Comparison of ENCODE assay signal across 18 cellular contexts in genomic region chr5:170751631-170752030, GRCh38. TPM values are rescaled to one million over a fixed set of nuclear protein-coding genes. Genes with fewer than 3 reads are reported as not detected.
A peak's percentile ranks its signal among the peaks of the same experiment; 100 is the strongest.
DNase-seq lines count a peak whose midpoint lies in the region; ATAC-seq, FAIRE-seq and TF ChIP-seq lines count a peak whose summit lies in the region.
"Had no signal": no experiment of that assay in that cellular context is flagged by ENCODE, and none has a peak within 500 bp of the region (broad histone marks: within the 10 kb centered on the region; RNA-seq: fewer than 3 reads in every experiment).

No MANE protein-coding gene starts in this region.

- TF ChIP-seq CTCF in heart right ventricle (IDR thresholded peaks at IDR 0.05) (no peak), RWPE1 (conservative IDR thresholded peaks at IDR 0.05; ENCODE audit: low read depth) (no peak), H1 (IDR thresholded peaks at IDR 0.05; ENCODE audit: control extremely low read depth in 1 of 3, insufficient read depth in 1 of 3, low read depth in 1 of 3, low read length in 3 of 3) (no peak), prostate gland (IDR thresholded peaks at IDR 0.05) (no peak)

- TF ChIP-seq POLR2A in H1 (IDR thresholded peaks at IDR 0.05; ENCODE audit: control extremely low read depth in 1 of 2, low read depth in 2 of 2, low read length in 2 of 2) (no peak), prostate gland (IDR thresholded peaks at IDR 0.05) (no peak)

- H3K14ac ChIP-seq in H1 (ENCODE audit: insufficient read length) = no peak overlapping the region

- H3K23ac ChIP-seq in H1 (ENCODE audit: insufficient read length) = no peak overlapping the region

- no peak overlapping the region for H3K9ac ChIP-seq in H1 (replicated peaks in 1 of 4; ENCODE audit: extremely low read depth in 1 of 4, low read depth in 3 of 4, low read length in 3 of 4)
- H3K9ac ChIP-seq: BLaER1 treated with 17β-estradiol and CSF1 and Interleukin-3, amounts not matched to agents 10 nM and 100 nM had no signal

- no peak overlapping the region for H4K5ac ChIP-seq in H1 (ENCODE audit: insufficient read length, low read depth, low read length)

- H3K9me3 ChIP-seq in heart right ventricle (no peaks in the 10 kb centered on the region), H1 (ENCODE audit: insufficient read depth in 2 of 2, low read depth in 1 of 2, low read length in 1 of 2) (no peaks in the 10 kb centered on the region), prostate gland (no peaks in the 10 kb centered on the region)
- H3K9me3 ChIP-seq: BLaER1 treated with 17β-estradiol and CSF1 and Interleukin-3, amounts not matched to agents 10 nM and 100 nM; sigmoid colon had no signal

- TF ChIP-seq RAD21 in H1 (IDR thresholded peaks at IDR 0.05 in 1 of 2, conservative IDR thresholded peaks at IDR 0.05 in 1 of 2; ENCODE audit: low read depth in 2 of 2, low read length in 2 of 2) = no peak

- H4K8ac ChIP-seq in H1 (ENCODE audit: extremely low read depth, insufficient read depth, low read length) = no peak overlapping the region; the same call in 1 of the 2 replicates

- no peak for TF ChIP-seq EP300 in H1 (IDR thresholded peaks at IDR 0.05; ENCODE audit: borderline replicate concordance in 1 of 2, low read depth in 2 of 2, low read length in 2 of 2)

- H2BK12ac ChIP-seq in H1 (ENCODE audit: low read depth, low read length) = peak overlapping the region; percentile 13; the same call in 1 of the 2 replicates

- H2BK15ac ChIP-seq in H1 (ENCODE audit: low read length) = peak overlapping the region; percentile 5; the same call in 1 of the 2 replicates

- 0 out of 2 replicates have a peak overlapping the region, but pooled peaks have one; percentile 27 for H3K18ac ChIP-seq in H1 (ENCODE audit: extremely low read depth, low read length)

- no peak overlapping the region for H2AK5ac ChIP-seq in H1 (ENCODE audit: low read depth, low read length)

- ATAC-seq in heart right ventricle (no peak), Right ventricle myocardium inferior (no peak), HG03521 (IDR thresholded peaks at IDR 0.05; ENCODE audit: unreplicated experiment) (no peak)
- ATAC-seq: activated CD8-positive, alpha-beta memory T cell treated with anti-CD3 and anti-CD28 coated beads, Interleukin-2, amount 10 ng/mL, durations not matched to agents 7 days and 5 days had no signal

- no peaks in the 10 kb centered on the region for H3K79me1 ChIP-seq in H1 (ENCODE audit: low read depth, low read length)

- H2BK120ac ChIP-seq in H1 (replicated peaks; ENCODE audit: low read depth, low read length) = no peak overlapping the region

- H3K4ac ChIP-seq in H1 (replicated peaks; ENCODE audit: insufficient read length, low read depth, low read length) = no peak overlapping the region

- no peaks in the 10 kb centered on the region for H3K27me3 ChIP-seq in heart right ventricle
- H3K27me3 ChIP-seq in H1 (replicated peaks in 1 of 4; ENCODE audit: control insufficient read depth in 3 of 4, extremely low read depth in 1 of 4, insufficient read depth in 3 of 4, low read length in 3 of 4) = no peaks in the 10 kb centered on the region
- H3K27me3 ChIP-seq in prostate gland (replicated peaks; ENCODE audit: insufficient read depth) = no peaks in the 10 kb centered on the region
- H3K27me3 ChIP-seq: BLaER1 treated with 17β-estradiol and CSF1 and Interleukin-3, amounts not matched to agents 10 nM and 100 nM; sigmoid colon had no signal

- H3K27ac ChIP-seq in heart right ventricle (peak overlapping the region in 9 of 10 donors; percentile 2 to 72 (median 53)), RWPE1 (peak overlapping the region; percentile 69), H1 (ENCODE audit: low read depth, low read length) (no peak overlapping the region), prostate gland (peak overlapping the region; percentile 38 to 40)
- H3K27ac ChIP-seq: BLaER1 treated with 17β-estradiol and CSF1 and Interleukin-3, amounts not matched to agents 10 nM and 100 nM; sigmoid colon had no signal

- DNase-seq in heart right ventricle = no peak
- no peak for DNase-seq in Right ventricle myocardium inferior (ENCODE audit: missing footprints)
- no peak for DNase-seq in RWPE1 (ENCODE audit: low spot score)
- DNase-seq in H1 (ENCODE audit: low read depth in 1 of 2, low spot score in 2 of 2) = no peak
- no peak for DNase-seq in prostate gland (ENCODE audit: low spot score)
- DNase-seq in SW480 (ENCODE audit: low spot score) = no peak
- no peak for DNase-seq in germinal center (ENCODE audit: low spot score)
- DNase-seq: activated CD4-positive, alpha-beta T cell treated with anti-CD3 and anti-CD28 coated beads for 4 hours; activated CD8-positive, alpha-beta memory T cell treated with anti-CD3 and anti-CD28 coated beads, Interleukin-2, amount 10 ng/mL, durations not matched to agents 7 days and 5 days; activated naive CD8-positive, alpha-beta T cell treated with anti-CD3 and anti-CD28 coated beads for 36 hours; GOT3; NCI-H2107; nephron progenitor cell; SHP77; sigmoid colon had no signal

- H3K36me3 ChIP-seq in heart right ventricle (no peaks in the 10 kb centered on the region), H1 (ENCODE audit: control insufficient read depth in 2 of 4, insufficient read depth in 4 of 4, low read length in 3 of 4) (0 out of 8 replicates have a peak, but pooled peaks cover 0 to 4% (median 0%) of the 10 kb centered on the region in 4 experiments), prostate gland (no peaks in the 10 kb centered on the region)
- H3K36me3 ChIP-seq: BLaER1 treated with 17β-estradiol and CSF1 and Interleukin-3, amounts not matched to agents 10 nM and 100 nM; sigmoid colon had no signal

- H3K4me3 ChIP-seq in heart right ventricle (no peak overlapping the region), H1 (ENCODE audit: extremely low read depth in 1 of 4, insufficient read depth in 2 of 4, low read depth in 3 of 4, low read length in 4 of 4) (no peak overlapping the region), prostate gland (no peak overlapping the region)
- H3K4me3 ChIP-seq: BLaER1 treated with 17β-estradiol and CSF1 and Interleukin-3, amounts not matched to agents 10 nM and 100 nM; sigmoid colon had no signal

- FAIRE-seq in H1 (lab: Jason Lieb, UNC) = no peak
- FAIRE-seq: colon had no signal

- H2BK20ac ChIP-seq in H1 (ENCODE audit: low read length) = peak overlapping the region; percentile 66; the same call in 1 of the 2 replicates

- peak overlapping the region; percentile 49; the same call in 1 of the 2 replicates for H2BK5ac ChIP-seq in H1 (ENCODE audit: low read depth, low read length)

- CTCF ChIA-PET in RWPE1 (lab: Yijun Ruan, JAX) = interaction anchor here (1.2 to 9.3 kb wide), 2 partner anchors 8 to 40 kb away, joined by 3 to 146 read pairs; no protein-coding TSS in a partner anchor
- CTCF ChIA-PET in H1 (lab: Charles Lee; ENCODE audit: partially characterized antibody) = interaction anchor here (0.5 to 21.2 kb wide), 6 partner anchors 19 to 108 kb away, joined by 3 to 650 read pairs (median 47); partner anchors contain the start of gene GABRP

- H2AFZ ChIP-seq in H1 (ENCODE audit: low read length) = no peak overlapping the region

- H3K4me1 ChIP-seq in heart right ventricle (peaks cover 10 to 77% (median 52%) of the 10 kb centered on the region in 9 donors), H1 (replicated peaks in 1 of 4; ENCODE audit: control insufficient read depth in 3 of 4, insufficient read depth in 4 of 4, low read length in 3 of 4) (peaks cover 0 to 4% (median under 1%) of the 10 kb centered on the region in 4 experiments; a peak in 2 of 7 replicates), prostate gland (replicated peaks) (no peaks in the 10 kb centered on the region)

- H3K56ac ChIP-seq in H1 (replicated peaks; ENCODE audit: insufficient read length, low read depth, low read length) = no peak overlapping the region

- H3K79me2 ChIP-seq in H1 (ENCODE audit: control insufficient read depth in 1 of 2, insufficient read depth in 2 of 2, low read length in 2 of 2) = no peaks in the 10 kb centered on the region

- H3K4me2 ChIP-seq in H1 (ENCODE audit: insufficient read depth in 1 of 2, low read depth in 2 of 2, low read length in 2 of 2) = no peak overlapping the region
- H3K4me2 ChIP-seq: BLaER1 treated with 17β-estradiol and CSF1 and Interleukin-3, amounts not matched to agents 10 nM and 100 nM had no signal

- POLR2A ChIA-PET in RWPE1 (lab: Yijun Ruan, JAX; ENCODE audit: low non-redundant PET) (no interaction called here), H1 (lab: Charles Lee; ENCODE audit: partially characterized antibody) (interaction anchor here (0.8 to 11.3 kb wide), 4 partner anchors 8 to 74 kb away, joined by 3 to 190 read pairs (median 78); partner anchors contain the start of gene GABRP)

- H3K23me2 ChIP-seq in H1 (ENCODE audit: low read depth, low read length) = peaks cover 10% of the 10 kb centered on the region; the same call in 1 of the 2 replicates

- H4K91ac ChIP-seq in H1 (replicated peaks; ENCODE audit: insufficient read length, low read length) = peak overlapping the region; percentile 36

- WGBS in heart right ventricle, 2 donors = 47 to 66% methylated on average over 11 of the region's 11 CpGs
- 82% methylated on average over 11 of the region's 11 CpGs; no CpG with 5 or more reads in 1 of the 2 experiments for WGBS in H1 (ENCODE audit: extremely low coverage in 1 of 2, insufficient coverage in 1 of 2, insufficient read length in 1 of 2, insufficient replicate concordance in 2 of 2, low coverage in 1 of 2, low lambda C conversion rate in 2 of 2, missing lambda C conversion rate in 1 of 2), 2 experiments
- WGBS in prostate gland = 53% methylated on average over 11 of the region's 11 CpGs

- intact Hi-C loops in heart right ventricle (cut with DNase I) (no loop called here), Right ventricle myocardium inferior (cut with DNase I) (no loop called here), prostate gland (cut with DNase I) (no loop called here)

- no peaks in the 10 kb centered on the region for H4K20me1 ChIP-seq in H1 (replicated peaks in 1 of 2; ENCODE audit: control insufficient read depth in 1 of 2, insufficient read depth in 2 of 2, low read length in 2 of 2)

TF ChIP-seq in H1, 55 proteins besides CTCF, POLR2A, EP300 and RAD21 (continues in another document):
- TF ChIP-seq SP2 (IDR thresholded peaks at IDR 0.05; ENCODE audit: low read length) (no peak), SAP30 (IDR thresholded peaks at IDR 0.05; ENCODE audit: insufficient read depth, insufficient replicate concordance, low read length) (no peak)

RNA-seq across cellular contexts. Expression of gene GABRP, which starts 31.9 kb away (rescaled TPM):
- total RNA-seq in heart right ventricle (1 to 10 TPM in 2 of 10 donors, under 1 TPM in 7, not detected in 1; 0.07 to 1.6 (median 0.49) TPM), Right ventricle myocardium inferior (0.14 TPM), prostate gland (1 to 10 TPM; 4.8 to 5.5 TPM)
- polyA plus RNA-seq in heart right ventricle (under 1 TPM; 0.14 to 0.37 TPM), H1 (2011; rRNA removed) (2.5 and 4.0 TPM in 2 replicates)
- total RNA-seq in H1 (2021; fragmentation: NEBNext Ultra II Directional; extraction: Animal tissue kit (Norgen Biotek cat#: 25700)) = 3.7 and 3.9 TPM in 2 replicates
- 3.6 TPM for polyA plus RNA-seq in H1 (2011; cell fraction: cytosol; rRNA removed)
- polyA plus RNA-seq in H1 (2011; cell fraction: nucleus; rRNA removed) = 5.2 TPM
- 2.7 to 5.2 TPM (median 4.1 TPM) in 4 replicates for polyA plus RNA-seq in H1 (2012, experiment 1 of 2)
- 0.38 TPM for polyA plus RNA-seq in H1 (2012, experiment 2 of 2)
- 6.8 TPM for polyA plus RNA-seq in H1 (2013, experiment 1 of 2)
- 8.3 TPM for polyA plus RNA-seq in H1 (2013, experiment 2 of 2)
- 6.1 and 11.5 TPM in 2 replicates for polyA minus RNA-seq in H1 (2011; rRNA and poly(A)+ RNA removed)
- 2.1 TPM for polyA minus RNA-seq in H1 (2011; cell fraction: cytosol; rRNA and poly(A)+ RNA removed)
- 3.4 TPM for polyA minus RNA-seq in H1 (2011; cell fraction: nucleus; rRNA and poly(A)+ RNA removed)
- total RNA-seq: activated CD8-positive, alpha-beta memory T cell treated with anti-CD3 and anti-CD28 coated beads, Interleukin-2, amount 10 ng/mL, durations not matched to agents 7 days and 5 days; activated naive CD8-positive, alpha-beta T cell treated with anti-CD3 and anti-CD28 coated beads for 36 hours; sigmoid colon had no signal
